10 cellular contexts compared by ENCODE assay signal in the genomic region with DNA sequence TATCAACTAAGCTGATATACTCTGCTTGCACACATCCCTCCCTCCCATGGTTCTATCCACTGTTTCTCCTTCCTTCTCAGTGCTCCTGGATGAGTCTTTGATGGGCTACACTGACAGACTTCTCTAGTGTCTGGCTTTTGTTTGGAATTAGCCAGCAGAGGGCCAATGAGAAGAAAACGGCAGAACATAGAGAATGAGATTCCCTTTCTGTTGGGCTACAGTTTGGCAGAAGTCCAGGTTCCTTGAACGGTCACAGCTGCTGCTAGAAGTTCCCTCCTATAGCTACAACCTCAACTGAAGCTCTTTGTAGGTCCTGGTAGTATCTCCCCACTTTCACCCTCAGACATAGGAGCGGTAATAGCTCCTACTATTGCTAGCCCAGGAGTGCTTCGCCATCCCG.
DNase-seq lines count a peak whose midpoint lies in the region; ATAC-seq, FAIRE-seq and TF ChIP-seq lines count a peak whose summit lies in the region.
"Had no signal": no experiment of that assay in that cellular context is flagged by ENCODE, and none has a peak within 500 bp of the region (broad histone marks: within the 10 kb centered on the region; RNA-seq: fewer than 3 reads in every experiment).

No MANE protein-coding gene starts in this region.

- intact Hi-C loops in K562 (cut with micrococcal nuclease), result no loop called here
- intact Hi-C loops in stomach (cut with DNase I; ENCODE audit: low total_unique reads), result no loop called here

- 27% methylated on average over 5 of the region's 5 CpGs for WGBS in K562 (ENCODE audit: insufficient coverage, low coverage, missing lambda C conversion rate)
- WGBS in stomach, 5 donors, result 54 to 58% (median 54%) methylated on average over 5 of the region's 5 CpGs

- no peaks in the 10 kb centered on the region for H3K9me3 ChIP-seq in K562 (replicated peaks; ENCODE audit: control insufficient read depth, insufficient read depth, low read depth, low read length)
- no peaks in the 10 kb centered on the region for H3K9me3 ChIP-seq in stomach

- no peaks in the 10 kb centered on the region for H3K9me1 ChIP-seq in K562 (ENCODE audit: control insufficient read depth, insufficient read depth, low read length)

- CTCF ChIA-PET in K562 (lab: Yijun Ruan, JAX; ENCODE audit: low intra/inter-chr PET ratio), result no interaction called here

- no peak overlapping the region for H3K4me3 ChIP-seq in K562
- H3K4me3 ChIP-seq in stomach, result no peak overlapping the region

- BruUV-seq in K562 (replicated peaks; lab: Mats Ljungman, UMichigan), result no TSS peak

- no peak for FAIRE-seq in K562 (lab: Jason Lieb, UNC)

- no peak overlapping the region for H3K4me2 ChIP-seq in K562 (ENCODE audit: insufficient read depth, low read length)

- ATAC-seq in K562, result peak; percentile 72
- ATAC-seq: activated naive CD4-positive, alpha-beta T cell treated with anti-CD3 and anti-CD28 coated beads, Interleukin-2, amount 50 U/mL, for 72 hours had no signal

- TF ChIP-seq EP300 in K562 (IDR thresholded peaks at IDR 0.05; ENCODE audit: low read length) (no peak), stomach (IDR thresholded peaks at IDR 0.05) (no peak)

- H3K79me2 ChIP-seq in K562 (ENCODE audit: control insufficient read depth, insufficient read depth, low read length), result no peaks in the 10 kb centered on the region

- H3K36me3 ChIP-seq in K562 (ENCODE audit: control insufficient read depth, insufficient read depth, low read length), result no peaks in the 10 kb centered on the region
- H3K36me3 ChIP-seq in stomach, result no peaks in the 10 kb centered on the region

- H4K20me1 ChIP-seq in K562 (replicated peaks; ENCODE audit: control insufficient read depth, insufficient read depth, low read length), result no peaks in the 10 kb centered on the region

- H3K4me1 ChIP-seq in K562 (replicated peaks in 1 of 2; ENCODE audit: control insufficient read depth in 2 of 2, insufficient read depth in 2 of 2, low read length in 2 of 2), result no peaks in the 10 kb centered on the region
- H3K4me1 ChIP-seq in stomach, result no peaks in the 10 kb centered on the region

- H3K27me3 ChIP-seq in K562 (ENCODE audit: control insufficient read depth in 2 of 2, insufficient read depth in 2 of 2, low read length in 2 of 2) (no peaks in the 10 kb centered on the region), stomach (no peaks in the 10 kb centered on the region)

- no peak overlapping the region for H3K9ac ChIP-seq in K562 (ENCODE audit: insufficient read depth in 1 of 2, low read depth in 2 of 2, low read length in 2 of 2)

- TF ChIP-seq RAD21 in K562 (CRISPR knock-in tag; conservative IDR thresholded peaks at IDR 0.05 in 1 of 2, IDR thresholded peaks at IDR 0.05 in 1 of 2), result 0 out of 4 replicates have a peak, but pooled peaks of 1 of the 2 experiments have one; percentile 4

- no peak overlapping the region for H2AFZ ChIP-seq in K562 (ENCODE audit: low read depth, low read length)

- TF ChIP-seq POLR2A in K562 (conservative IDR thresholded peaks at IDR 0.05) (no peak), stomach (IDR thresholded peaks at IDR 0.05) (no peak)

- in situ Hi-C loops in K562 (cut with MboI), result no loop called here
- in situ Hi-C loops in ACHN (cut with HindIII; ENCODE audit: low pct_ligation_motif_present, low pct_unique_long_range_greater_than_20kb, low sequenced_read_pairs), result no loop called here

- DNase-seq in ELF-1 (ENCODE audit: low read depth, low spot score) (peak; percentile 37), NCI-H2081 (lab: John Stamatoyannopoulos, UW) (peak; percentile 57 to 82), K562 (ENCODE audit: extremely low read depth in 1 of 4, low spot score in 3 of 4) (peak in 2 of 4 experiments; percentile 20 to 49), mucosa of gallbladder (ENCODE audit: low spot score) (peak; percentile 12), stomach (no peak), ACHN (no peak), NCI-H774 (lab: John Stamatoyannopoulos, UW) (no peak), NCI-H526 treated with DMSO at 0.1 percent for 48 hours (lab: John Stamatoyannopoulos, UW) (no peak)
- DNase-seq: immature natural killer cell had no signal

- peak in 1 of 3 experiments; percentile 27; a peak in 2 of 6 replicates for TF ChIP-seq CTCF in K562 (IDR thresholded peaks at IDR 0.05 in 2 of 3, conservative IDR thresholded peaks at IDR 0.05 in 1 of 3; ENCODE audit: insufficient read depth in 2 of 3, low read depth in 1 of 3, low read length in 3 of 3)
- no peak for TF ChIP-seq CTCF in stomach (IDR thresholded peaks at IDR 0.05)

- H3K27ac ChIP-seq in K562 (ENCODE audit: extremely low read depth, low read depth, low read length) (no peak overlapping the region), stomach (no peak overlapping the region)

- POLR2A ChIA-PET in K562 (lab: Yijun Ruan, JAX), result no interaction called here

TF ChIP-seq in K562, 482 proteins besides CTCF, POLR2A, EP300 and RAD21:
- TF ChIP-seq, protein P1, sequence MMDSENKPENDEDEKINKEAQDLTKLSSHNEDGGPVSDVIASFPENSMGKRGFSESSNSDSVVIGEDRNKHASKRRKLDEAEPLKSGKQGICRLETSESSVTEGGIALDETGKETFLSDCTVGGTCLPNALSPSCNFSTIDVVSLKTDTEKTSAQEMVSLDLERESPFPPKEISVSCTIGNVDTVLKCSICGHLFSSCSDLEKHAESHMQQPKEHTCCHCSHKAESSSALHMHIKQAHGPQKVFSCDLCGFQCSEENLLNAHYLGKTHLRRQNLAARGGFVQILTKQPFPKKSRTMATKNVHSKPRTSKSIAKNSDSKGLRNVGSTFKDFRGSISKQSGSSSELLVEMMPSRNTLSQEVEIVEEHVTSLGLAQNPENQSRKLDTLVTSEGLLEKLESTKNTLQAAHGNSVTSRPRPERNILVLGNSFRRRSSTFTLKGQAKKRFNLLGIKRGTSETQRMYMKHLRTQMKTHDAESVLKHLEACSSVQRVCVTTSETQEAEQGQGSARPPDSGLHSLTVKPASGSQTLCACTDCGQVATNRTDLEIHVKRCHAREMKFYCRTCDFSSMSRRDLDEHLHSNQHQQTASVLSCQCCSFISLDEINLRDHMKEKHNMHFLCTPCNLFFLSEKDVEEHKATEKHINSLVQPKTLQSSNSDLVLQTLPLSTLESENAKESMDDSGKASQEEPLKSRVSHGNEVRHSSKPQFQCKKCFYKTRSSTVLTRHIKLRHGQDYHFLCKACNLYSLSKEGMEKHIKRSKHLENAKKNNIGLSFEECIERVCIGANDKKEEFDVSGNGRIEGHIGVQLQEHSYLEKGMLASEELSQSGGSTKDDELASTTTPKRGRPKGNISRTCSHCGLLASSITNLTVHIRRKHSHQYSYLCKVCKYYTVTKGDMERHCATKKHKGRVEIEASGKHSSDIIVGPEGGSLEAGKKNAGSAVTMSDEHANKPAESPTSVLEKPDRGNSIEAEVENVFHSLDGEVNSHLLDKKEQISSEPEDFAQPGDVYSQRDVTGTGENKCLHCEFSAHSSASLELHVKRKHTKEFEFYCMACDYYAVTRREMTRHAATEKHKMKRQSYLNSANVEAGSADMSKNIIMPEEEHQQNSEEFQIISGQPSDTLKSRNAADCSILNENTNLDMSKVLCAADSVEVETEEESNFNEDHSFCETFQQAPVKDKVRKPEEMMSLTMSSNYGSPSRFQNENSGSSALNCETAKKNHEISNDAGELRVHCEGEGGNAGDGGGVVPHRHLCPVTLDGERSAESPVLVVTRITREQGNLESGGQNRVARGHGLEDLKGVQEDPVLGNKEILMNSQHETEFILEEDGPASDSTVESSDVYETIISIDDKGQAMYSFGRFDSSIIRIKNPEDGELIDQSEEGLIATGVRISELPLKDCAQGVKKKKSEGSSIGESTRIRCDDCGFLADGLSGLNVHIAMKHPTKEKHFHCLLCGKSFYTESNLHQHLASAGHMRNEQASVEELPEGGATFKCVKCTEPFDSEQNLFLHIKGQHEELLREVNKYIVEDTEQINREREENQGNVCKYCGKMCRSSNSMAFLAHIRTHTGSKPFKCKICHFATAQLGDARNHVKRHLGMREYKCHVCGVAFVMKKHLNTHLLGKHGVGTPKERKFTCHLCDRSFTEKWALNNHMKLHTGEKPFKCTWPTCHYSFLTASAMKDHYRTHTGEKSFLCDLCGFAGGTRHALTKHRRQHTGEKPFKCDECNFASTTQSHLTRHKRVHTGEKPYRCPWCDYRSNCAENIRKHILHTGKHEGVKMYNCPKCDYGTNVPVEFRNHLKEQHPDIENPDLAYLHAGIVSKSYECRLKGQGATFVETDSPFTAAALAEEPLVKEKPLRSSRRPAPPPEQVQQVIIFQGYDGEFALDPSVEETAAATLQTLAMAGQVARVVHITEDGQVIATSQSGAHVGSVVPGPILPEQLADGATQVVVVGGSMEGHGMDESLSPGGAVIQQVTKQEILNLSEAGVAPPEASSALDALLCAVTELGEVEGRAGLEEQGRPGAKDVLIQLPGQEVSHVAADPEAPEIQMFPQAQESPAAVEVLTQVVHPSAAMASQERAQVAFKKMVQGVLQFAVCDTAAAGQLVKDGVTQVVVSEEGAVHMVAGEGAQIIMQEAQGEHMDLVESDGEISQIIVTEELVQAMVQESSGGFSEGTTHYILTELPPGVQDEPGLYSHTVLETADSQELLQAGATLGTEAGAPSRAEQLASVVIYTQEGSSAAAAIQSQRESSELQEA (IDR thresholded peaks at IDR 0.05; ENCODE audit: low read depth), result no peak
- TF ChIP-seq NFE2L1 (tag; IDR thresholded peaks at IDR 0.05; ENCODE audit: borderline replicate concordance, low read depth), result no peak
- peak; percentile 79 for TF ChIP-seq NFIC (IDR thresholded peaks at IDR 0.05)
- peak; percentile 4 for TF ChIP-seq DACH1 (IDR thresholded peaks at IDR 0.05; ENCODE audit: partially characterized antibody)
- TF ChIP-seq, protein P2, sequence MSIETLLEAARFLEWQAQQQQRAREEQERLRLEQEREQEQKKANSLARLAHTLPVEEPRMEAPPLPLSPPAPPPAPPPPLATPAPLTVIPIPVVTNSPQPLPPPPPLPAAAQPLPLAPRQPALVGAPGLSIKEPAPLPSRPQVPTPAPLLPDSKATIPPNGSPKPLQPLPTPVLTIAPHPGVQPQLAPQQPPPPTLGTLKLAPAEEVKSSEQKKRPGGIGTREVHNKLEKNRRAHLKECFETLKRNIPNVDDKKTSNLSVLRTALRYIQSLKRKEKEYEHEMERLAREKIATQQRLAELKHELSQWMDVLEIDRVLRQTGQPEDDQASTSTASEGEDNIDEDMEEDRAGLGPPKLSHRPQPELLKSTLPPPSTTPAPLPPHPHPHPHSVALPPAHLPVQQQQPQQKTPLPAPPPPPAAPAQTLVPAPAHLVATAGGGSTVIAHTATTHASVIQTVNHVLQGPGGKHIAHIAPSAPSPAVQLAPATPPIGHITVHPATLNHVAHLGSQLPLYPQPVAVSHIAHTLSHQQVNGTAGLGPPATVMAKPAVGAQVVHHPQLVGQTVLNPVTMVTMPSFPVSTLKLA (conservative IDR thresholded peaks at IDR 0.05), result no peak
- TF ChIP-seq BDP1 (IDR thresholded peaks at IDR 0.05; ENCODE audit: insufficient read depth, insufficient read length), result no peak

Comparison
In these comparisons a context has a peak if more than half of its experiments do, and no peak if none do; other contexts are left out.
1. DNase-seq: peak in ELF-1 (single experiment), NCI-H2081 (2 of 2) and mucosa of gallbladder (single experiment); none in stomach (single experiment), ACHN (single experiment), NCI-H774 (single experiment) and NCI-H526 treated with DMSO at 0.1 percent for 48 hours (single experiment).